In genomic region chr3:142046320-142047020, GRCh38 we compare ENCODE assay signal across 1 cellular context.
TF ChIP-seq lines count a peak whose summit lies in the region.

No MANE protein-coding gene starts in this region.

TF ChIP-seq in HepG2, 621 proteins besides CTCF, POLR2A, EP300 and RAD21 (continued from another document):
- TF ChIP-seq, protein P1, sequence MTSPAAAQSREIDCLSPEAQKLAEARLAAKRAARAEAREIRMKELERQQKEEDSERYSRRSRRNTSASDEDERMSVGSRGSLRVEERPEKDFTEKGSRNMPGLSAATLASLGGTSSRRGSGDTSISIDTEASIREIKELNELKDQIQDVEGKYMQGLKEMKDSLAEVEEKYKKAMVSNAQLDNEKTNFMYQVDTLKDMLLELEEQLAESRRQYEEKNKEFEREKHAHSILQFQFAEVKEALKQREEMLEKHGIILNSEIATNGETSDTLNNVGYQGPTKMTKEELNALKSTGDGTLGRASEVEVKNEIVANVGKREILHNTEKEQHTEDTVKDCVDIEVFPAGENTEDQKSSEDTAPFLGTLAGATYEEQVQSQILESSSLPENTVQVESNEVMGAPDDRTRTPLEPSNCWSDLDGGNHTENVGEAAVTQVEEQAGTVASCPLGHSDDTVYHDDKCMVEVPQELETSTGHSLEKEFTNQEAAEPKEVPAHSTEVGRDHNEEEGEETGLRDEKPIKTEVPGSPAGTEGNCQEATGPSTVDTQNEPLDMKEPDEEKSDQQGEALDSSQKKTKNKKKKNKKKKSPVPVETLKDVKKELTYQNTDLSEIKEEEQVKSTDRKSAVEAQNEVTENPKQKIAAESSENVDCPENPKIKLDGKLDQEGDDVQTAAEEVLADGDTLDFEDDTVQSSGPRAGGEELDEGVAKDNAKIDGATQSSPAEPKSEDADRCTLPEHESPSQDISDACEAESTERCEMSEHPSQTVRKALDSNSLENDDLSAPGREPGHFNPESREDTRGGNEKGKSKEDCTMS (CRISPR knock-in tag; conservative IDR thresholded peaks at IDR 0.05) = no peak
- TF ChIP-seq ZNF883 (CRISPR knock-in tag; IDR thresholded peaks at IDR 0.05; ENCODE audit: not compliant biosample characterization) (no peak), FOXK1 (CRISPR knock-in tag; IDR thresholded peaks at IDR 0.05; ENCODE audit: borderline replicate concordance, low read depth) (no peak), ZNF7 (CRISPR knock-in tag; IDR thresholded peaks at IDR 0.05) (no peak)
